8 cellular contexts compared by ENCODE assay signal in the genomic region with DNA sequence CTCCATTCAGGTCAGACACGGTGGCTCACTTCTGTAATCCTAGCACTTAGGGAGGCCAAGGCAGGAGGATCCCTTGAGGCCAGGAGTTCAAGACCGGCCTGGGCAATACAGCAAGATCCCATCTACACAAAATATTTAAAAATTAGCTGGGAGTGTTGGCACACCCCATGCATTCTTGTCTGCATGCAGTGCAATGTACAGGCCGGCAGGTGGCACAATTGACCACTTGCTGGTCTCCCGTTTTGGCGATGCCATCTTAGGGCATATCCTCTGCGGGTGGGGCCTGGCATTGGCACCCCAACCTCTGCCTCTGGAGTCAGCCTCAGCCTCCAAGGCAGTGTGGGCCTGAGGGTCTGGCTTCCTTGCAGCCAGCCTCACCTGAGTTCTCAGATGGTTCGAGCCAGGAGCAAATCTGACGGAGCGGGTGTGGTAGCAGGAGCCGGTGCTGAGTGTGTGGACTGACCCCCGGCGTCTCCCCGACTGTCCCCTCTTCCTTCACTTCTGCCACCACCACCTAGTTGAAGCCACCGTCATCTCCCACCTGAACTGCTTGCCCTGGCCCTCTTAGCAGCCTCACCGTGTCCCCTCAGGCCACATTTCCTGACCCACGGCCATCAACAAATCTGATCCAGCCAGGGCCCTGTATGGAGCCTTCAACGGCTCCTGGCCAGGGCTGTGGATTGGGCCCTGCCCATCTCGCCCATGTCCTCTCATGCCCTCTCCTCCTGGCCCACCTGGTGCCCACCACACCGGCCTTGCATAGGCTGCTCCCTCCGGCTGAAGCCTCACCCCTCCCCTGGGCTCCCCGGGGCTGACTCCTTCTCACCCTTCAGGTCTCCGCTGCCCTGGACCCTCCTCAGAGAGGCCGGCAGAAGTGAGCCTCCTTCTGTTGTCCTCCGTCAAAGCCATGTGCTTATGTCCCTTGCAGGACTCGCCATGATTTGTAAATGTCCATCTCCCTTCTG. TPM values are rescaled to one million over a fixed set of nuclear protein-coding genes. Genes with fewer than 3 reads are reported as not detected.
A peak's percentile ranks its signal among the peaks of the same experiment; 100 is the strongest.
DNase-seq lines count a peak whose midpoint lies in the region; ATAC-seq lines count a peak whose summit lies in the region.

No MANE protein-coding gene starts in this region.

- no CpG with 5 or more reads among the region's 25 CpGs for WGBS in mesendoderm (ENCODE audit: extremely low coverage, insufficient coverage, low lambda C conversion rate)

- no peaks in the 10 kb centered on the region for H3K36me3 Mint-ChIP-seq in activated CD4-positive, alpha-beta T cell treated with anti-CD3 and anti-CD28 coated beads, Interleukin-2, amount 10 ng/mL, durations not matched to agents 7 days and 5 days (ENCODE audit: low read depth)

- no peaks in the 10 kb centered on the region for H3K27me3 Mint-ChIP-seq in activated CD4-positive, alpha-beta T cell treated with anti-CD3 and anti-CD28 coated beads, Interleukin-2, amount 10 ng/mL, durations not matched to agents 7 days and 5 days

- peak overlapping the region; percentile 12 for H3K9ac ChIP-seq in mesendoderm (ENCODE audit: low read length)

- H2BK5ac ChIP-seq in mesendoderm (ENCODE audit: low read length) = peak overlapping the region; percentile 61

- POLR2A ChIA-PET in activated CD4-positive, alpha-beta T cell treated with anti-CD3 and anti-CD28 coated beads, Interleukin-2, amount 10 ng/mL, durations not matched to agents 7 days and 5 days (lab: Charles Lee) = no interaction called here

- H2BK120ac ChIP-seq in mesendoderm (ENCODE audit: low read depth, low read length) = no peak overlapping the region

- H2BK15ac ChIP-seq in mesendoderm (replicated peaks; ENCODE audit: low read depth) = no peak overlapping the region

- peak overlapping the region; percentile 33 for H4K5ac ChIP-seq in mesendoderm (ENCODE audit: low read length)

- no peaks in the 10 kb centered on the region for H3K27me3 ChIP-seq in mesendoderm (ENCODE audit: insufficient read depth, low read length, poor library complexity)

- no peak overlapping the region for H3K4me3 Mint-ChIP-seq in activated CD4-positive, alpha-beta T cell treated with anti-CD3 and anti-CD28 coated beads, Interleukin-2, amount 10 ng/mL, durations not matched to agents 7 days and 5 days

- H3K23ac ChIP-seq in mesendoderm (ENCODE audit: low read length) = no peak overlapping the region

- no peak overlapping the region for H3K4me2 ChIP-seq in mesendoderm (ENCODE audit: low read length)

- H3K27ac Mint-ChIP-seq in activated CD4-positive, alpha-beta T cell treated with anti-CD3 and anti-CD28 coated beads, Interleukin-2, amount 10 ng/mL, durations not matched to agents 7 days and 5 days = peak overlapping the region; percentile 63

- peak overlapping the region; percentile 32 for H2AK5ac ChIP-seq in mesendoderm (ENCODE audit: low read length)

- H3K56ac ChIP-seq in mesendoderm (ENCODE audit: low read length) = peak overlapping the region; percentile 65

- H3K4me3 ChIP-seq in mesendoderm (ENCODE audit: low read length) = no peak overlapping the region

- H4K8ac ChIP-seq in mesendoderm (ENCODE audit: low read depth, low read length) = no peak overlapping the region

- H3K27ac ChIP-seq in mesendoderm (ENCODE audit: low read depth, low read length) = no peak overlapping the region

- H3K9me3 Mint-ChIP-seq in activated CD4-positive, alpha-beta T cell treated with anti-CD3 and anti-CD28 coated beads, Interleukin-2, amount 10 ng/mL, durations not matched to agents 7 days and 5 days = no peaks in the 10 kb centered on the region

- peak overlapping the region; percentile 16 for H3K18ac ChIP-seq in mesendoderm (ENCODE audit: low read length)

- CTCF ChIA-PET in activated CD4-positive, alpha-beta T cell treated with anti-CD3 and anti-CD28 coated beads, Interleukin-2, amount 10 ng/mL, durations not matched to agents 7 days and 5 days (lab: Charles Lee) = interaction anchor here (0.6 to 2.0 kb wide), 12 partner anchors 10 to 307 kb away, joined by 3 to 8 read pairs (median 4); partner anchors contain the start of genes BPIFB4 and SUN5

- peak; percentile 64 for DNase-seq in activated gamma-delta T cell treated with Interleukin-2 at 50 U/mL for 16 hours
- no peak for DNase-seq in activated gamma-delta T cell (lab: John Stamatoyannopoulos, UW)
- DNase-seq in NCI-H2227 (lab: John Stamatoyannopoulos, UW; ENCODE audit: unreplicated experiment) = peak; percentile 76
- DNase-seq in activated CD4-positive, alpha-beta T cell treated with anti-CD3 and anti-CD28 coated beads, Interleukin-2, amount 10 ng/mL, durations not matched to agents 7 days and 5 days = peak; percentile 78
- peak; percentile 68 for DNase-seq in dermis blood vessel endothelial cell
- DNase-seq in mesendoderm = peak; percentile 57
- peak; percentile 35 to 56 for DNase-seq in stimulated activated CD8-positive, alpha-beta memory T cell treated with anti-CD3 and anti-CD28 coated beads, Interleukin-4, amount 100 ng/mL, for 1 hour (ENCODE audit: low read depth in 2 of 2, low spot score in 1 of 2)

- peaks cover 27% of the 10 kb centered on the region for H3K4me1 Mint-ChIP-seq in activated CD4-positive, alpha-beta T cell treated with anti-CD3 and anti-CD28 coated beads, Interleukin-2, amount 10 ng/mL, durations not matched to agents 7 days and 5 days

- ATAC-seq in HG03159 (IDR thresholded peaks at IDR 0.05; ENCODE audit: unreplicated experiment) = no peak

- no peaks in the 10 kb centered on the region for H3K79me2 ChIP-seq in mesendoderm (ENCODE audit: control insufficient read depth, insufficient read depth, low read length)

- H3K4ac ChIP-seq in mesendoderm (ENCODE audit: low read depth, low read length) = peak overlapping the region; percentile 9

- H3K79me1 ChIP-seq in mesendoderm (ENCODE audit: low read length) = no peaks in the 10 kb centered on the region

- no peaks in the 10 kb centered on the region for H3K4me1 ChIP-seq in mesendoderm (ENCODE audit: control insufficient read depth, low read depth, low read length)

- no peaks in the 10 kb centered on the region for H3K36me3 ChIP-seq in mesendoderm (ENCODE audit: control insufficient read depth, insufficient read depth, low read length)

RNA-seq across cellular contexts. Expression of gene EFCAB8, which starts 44.0 kb away (rescaled TPM):
- total RNA-seq in activated CD4-positive, alpha-beta T cell treated with anti-CD3 and anti-CD28 coated beads, Interleukin-2, amount 10 ng/mL, durations not matched to agents 7 days and 5 days = 1 to 10 TPM in 1 of 2 experiments, under 1 TPM in 1; 0.94 to 1.2 TPM
- total RNA-seq in dermis blood vessel endothelial cell = under 0.01 and 0.05 TPM in 2 replicates
- polyA plus RNA-seq in mesendoderm (2013, experiment 1 of 2) = 0.06 TPM
- polyA plus RNA-seq in mesendoderm (2013, experiment 2 of 2) = 0.03 TPM
